Comparison of ENCODE assay signal across 28 cellular contexts in the genomic region with DNA sequence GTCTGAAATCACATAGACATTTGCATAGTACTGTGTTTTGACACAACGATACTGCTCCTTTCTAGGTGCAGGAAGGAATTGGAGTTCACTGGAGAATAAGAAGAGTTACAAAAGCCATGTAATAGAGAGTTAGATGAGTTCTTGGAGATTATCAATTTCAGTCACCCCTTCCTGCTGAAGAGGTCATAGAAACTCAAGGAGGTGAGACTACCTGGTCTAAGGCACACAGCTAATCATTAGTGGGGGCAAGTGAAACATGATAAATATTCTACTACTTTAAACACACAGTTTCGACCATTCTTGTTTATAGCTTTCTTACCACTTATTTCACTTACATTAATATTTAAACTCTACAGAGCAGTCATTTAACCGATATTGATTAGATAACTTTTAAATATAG.
"Had no signal": no experiment of that assay in that cellular context is flagged by ENCODE, and none has a peak within 500 bp of the region (broad histone marks: within the 10 kb centered on the region; RNA-seq: fewer than 3 reads in every experiment).

No MANE protein-coding gene starts in this region.

- H3K36me3 ChIP-seq: ascending aorta, breast epithelium, cardiac muscle cell had no signal

- H3K27me3 ChIP-seq: ascending aorta, breast epithelium, cardiac muscle cell, dorsolateral prefrontal cortex had no signal

- H3K9me3 ChIP-seq: ascending aorta, breast epithelium had no signal

- DNase-seq: activated CD4-positive, alpha-beta memory T cell treated with anti-CD3 and anti-CD28 coated beads for 36 hours; activated CD4-positive, alpha-beta T cell treated with anti-CD3 and anti-CD28 coated beads for 36 hours; activated CD4-positive, alpha-beta T cell treated with anti-CD3 and anti-CD28 coated beads, Interleukin-2, amount 10 ng/mL, durations not matched to agents 24 days and 14 days; activated CD4-positive, CD25-positive, alpha-beta regulatory T cell; activated CD4-positive, CD25-positive, alpha-beta regulatory T cell treated with anti-CD3 and anti-CD28 coated beads, Interleukin-2, amount 50 U/mL, for 72 hours; activated CD8-positive, alpha-beta memory T cell treated with anti-CD3 and anti-CD28 coated beads, Interleukin-2, amount 10 ng/mL, durations not matched to agents 7 days and 5 days; activated CD8-positive, alpha-beta memory T cell treated with anti-CD3 and anti-CD28 coated beads, Interleukin-2, amount 50 U/mL, for 4 hours; activated CD8-positive, alpha-beta T cell treated with anti-CD3 and anti-CD28 coated beads, Interleukin-2, amount 10 ng/mL, durations not matched to agents 7 days and 5 days; activated effector memory CD4-positive, alpha-beta T cell treated with anti-CD3 and anti-CD28 coated beads, Interleukin-2, amount 50 U/mL, for 16 hours; activated naive CD4-positive, alpha-beta T cell; activated naive CD4-positive, alpha-beta T cell treated with anti-CD3 and anti-CD28 coated beads, Interleukin-2, amount 10 ng/mL, durations not matched to agents 7 days and 5 days; activated naive CD8-positive, alpha-beta T cell treated with anti-CD3 and anti-CD28 coated beads, Interleukin-2, amount 10 ng/mL, durations not matched to agents 7 days and 5 days; activated T-cell treated with anti-CD3 and anti-CD28 coated beads, Interleukin-2, amount 50 U/mL, for 1 hour; activated T-cell treated with anti-CD3 and anti-CD28 coated beads, Interleukin-2, amount 50 U/mL, for 48 hours; central memory CD4-positive, alpha-beta T cell; dorsolateral prefrontal cortex; effector memory CD4-positive, alpha-beta T cell; endodermal cell; foreskin fibroblast; head of caudate nucleus; hippocampal formation; T1000 had no signal

- H3K4me3 ChIP-seq: ascending aorta, breast epithelium, cardiac muscle cell, coronary artery, dorsolateral prefrontal cortex had no signal

- ATAC-seq: activated CD4-positive, alpha-beta T cell treated with anti-CD3 and anti-CD28 coated beads for 36 hours; activated CD8-positive, alpha-beta memory T cell treated with anti-CD3 and anti-CD28 coated beads, Interleukin-2, amount 10 ng/mL, durations not matched to agents 7 days and 5 days; activated CD8-positive, alpha-beta T cell treated with anti-CD3 and anti-CD28 coated beads, Interleukin-2, amount 10 ng/mL, durations not matched to agents 7 days and 5 days; activated naive CD4-positive, alpha-beta T cell treated with anti-CD3 and anti-CD28 coated beads, Interleukin-2, amount 50 U/mL, for 72 hours; esophagus mucosa had no signal

- H3K4me1 ChIP-seq: ascending aorta, breast epithelium had no signal

- H3K27ac ChIP-seq: ascending aorta, breast epithelium, cardiac muscle cell, coronary artery, dorsolateral prefrontal cortex had no signal
